Comparison of ENCODE assay signal across 19 cellular contexts in the genomic region with DNA sequence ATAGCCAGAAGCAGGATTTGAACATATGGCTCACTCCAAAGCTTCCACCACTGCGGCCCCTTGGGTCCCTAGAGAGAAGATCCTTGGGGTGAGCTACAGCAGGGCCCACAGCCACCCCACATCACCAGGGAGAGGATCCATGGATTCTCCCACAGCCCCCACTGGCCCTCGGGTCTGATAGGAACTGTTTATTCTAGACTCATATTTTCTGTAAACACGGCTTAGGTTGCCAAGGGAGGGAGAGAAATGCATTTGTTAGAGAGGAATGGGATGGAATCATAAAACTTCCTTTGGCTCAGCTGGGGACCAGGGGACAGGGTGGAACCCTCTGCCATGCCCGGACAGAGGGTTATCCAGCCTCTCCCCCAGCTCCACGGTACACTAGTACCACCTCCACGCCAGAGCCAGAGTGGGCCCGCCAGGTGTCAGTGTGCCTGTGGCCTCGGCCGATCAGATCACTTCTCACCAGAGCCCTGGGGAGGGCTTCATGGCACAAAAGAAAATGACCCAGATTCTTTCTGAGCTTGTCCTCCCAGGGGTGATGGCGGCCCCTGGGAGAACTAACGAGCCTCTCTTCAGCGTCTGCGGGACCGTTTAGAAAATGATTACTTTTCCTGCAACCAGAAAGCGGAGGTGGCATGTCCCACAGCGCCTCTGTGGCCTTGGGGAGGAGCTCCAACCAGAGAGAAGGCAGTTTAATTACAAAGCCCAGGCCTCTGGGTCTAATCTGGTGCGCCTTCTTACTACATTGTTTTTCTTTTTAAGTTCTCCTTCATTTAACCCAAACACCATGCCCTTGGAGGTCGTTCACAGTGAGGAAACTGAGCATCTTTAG. TPM values are rescaled to one million over a fixed set of nuclear protein-coding genes. Genes with fewer than 3 reads are reported as not detected.
DNase-seq lines count a peak whose midpoint lies in the region; ATAC-seq and TF ChIP-seq lines count a peak whose summit lies in the region.
"Had no signal": no experiment of that assay in that cellular context is flagged by ENCODE, and none has a peak within 500 bp of the region (broad histone marks: within the 10 kb centered on the region; RNA-seq: fewer than 3 reads in every experiment).

No MANE protein-coding gene starts in this region.

- peak overlapping the region; percentile 74 to 95 (median 82) for H3K4me2 ChIP-seq in BLaER1 treated with 17β-estradiol and CSF1 and Interleukin-3, amounts not matched to agents 10 nM and 100 nM
- H3K4me2 ChIP-seq: PC-9 had no signal

- no peak for TF ChIP-seq CTCF in stomach (IDR thresholded peaks at IDR 0.05)

- H4K20me1 ChIP-seq in BLaER1 treated with 17β-estradiol and CSF1 and Interleukin-3, amounts not matched to agents 10 nM and 100 nM: no peaks in the 10 kb centered on the region

- ATAC-seq in HG02885 (IDR thresholded peaks at IDR 0.05; ENCODE audit: poor library complexity, unreplicated experiment): no peak
- ATAC-seq: natural killer cell treated with Interleukin-12 subunit alpha and Interleukin-12 subunit beta and Interleukin-15 and Interleukin-18, amount 100 ng/mL, for 72 hours had no signal

- H3K9ac ChIP-seq in BLaER1 treated with 17β-estradiol and CSF1 and Interleukin-3, amounts not matched to agents 10 nM and 100 nM: peak overlapping the region in 5 of 11 experiments; percentile 3 to 29 (median 11); a peak in 5 of 22 replicates
- H3K9ac ChIP-seq in muscle layer of colon (ENCODE audit: low read length): no peak overlapping the region

- H3K27me3 ChIP-seq in BLaER1 treated with 17β-estradiol and CSF1 and Interleukin-3, amounts not matched to agents 10 nM and 100 nM: peaks cover 0 to 14% (median 0%) of the 10 kb centered on the region in 11 experiments; a peak in 4 of 22 replicates
- H3K27me3 ChIP-seq in esophagus (ENCODE audit: control insufficient read depth in 1 of 2, insufficient read depth in 2 of 2, low read length in 2 of 2) (no peaks in the 10 kb centered on the region), muscle layer of colon (ENCODE audit: control insufficient read depth in 1 of 2, insufficient read depth in 2 of 2, low read length in 2 of 2) (no peaks in the 10 kb centered on the region), stomach (no peaks in the 10 kb centered on the region)

- peak overlapping the region in 3 of 11 experiments; percentile 9 to 43 (median 39); a peak in 6 of 22 replicates for H3K27ac ChIP-seq in BLaER1 treated with 17β-estradiol and CSF1 and Interleukin-3, amounts not matched to agents 10 nM and 100 nM
- H3K27ac ChIP-seq in esophagus (ENCODE audit: low read depth in 2 of 2, low read length in 1 of 2) (peak overlapping the region; percentile 45 to 75), muscle layer of colon (ENCODE audit: low read depth, low read length) (peak overlapping the region; percentile 74), stomach (peak overlapping the region; percentile 26 to 89 (median 79))
- H3K27ac ChIP-seq: C4-2B, PC-9 had no signal

- DNase-seq in stomach: no peak
- no peak for DNase-seq in DMS 273 treated with DMSO at 0.1 percent for 48 hours (lab: John Stamatoyannopoulos, UW)
- no peak for DNase-seq in EL
- DNase-seq in activated naive CD4-positive, alpha-beta T cell (lab: John Stamatoyannopoulos, UW): no peak
- DNase-seq: activated CD4-positive, alpha-beta T cell treated with anti-CD3 and anti-CD28 coated beads for 48 hours; activated naive CD4-positive, alpha-beta T cell treated with anti-CD3 and anti-CD28 coated beads, Interleukin-2, amount 10 ng/mL, durations not matched to agents 7 days and 5 days; DMS153; GOT3; KBM-7; NCI-H1048; NCI-H69; PC-9; stimulated activated CD4-positive, alpha-beta T cell treated with anti-CD3 and anti-CD28 coated beads, Interleukin-4, amount 100 ng/mL, for 1 hour had no signal

- 69 to 71% methylated on average over 18 of the region's 18 CpGs for WGBS in esophagus, 2 donors
- 57 to 70% (median 66%) methylated on average over 17 to 18 of the region's 18 CpGs for whole genome bisulfite sequencing in stomach, 5 donors

- TF ChIP-seq POLR2A in stomach (IDR thresholded peaks at IDR 0.05): no peak

- no peaks in the 10 kb centered on the region for H3K36me3 ChIP-seq in BLaER1 treated with 17β-estradiol and CSF1 and Interleukin-3, amounts not matched to agents 10 nM and 100 nM
- H3K36me3 ChIP-seq in esophagus (ENCODE audit: control insufficient read depth in 2 of 2, insufficient read depth in 2 of 2, low read length in 1 of 2): no peaks in the 10 kb centered on the region
- no peaks in the 10 kb centered on the region for H3K36me3 ChIP-seq in muscle layer of colon (ENCODE audit: insufficient read depth, low read length)
- no peaks in the 10 kb centered on the region for H3K36me3 ChIP-seq in stomach

- no peak for TF ChIP-seq EP300 in stomach (IDR thresholded peaks at IDR 0.05)

- peaks cover 0 to 8% (median 0%) of the 10 kb centered on the region in 11 experiments; a peak in 1 of 22 replicates for H3K9me3 ChIP-seq in BLaER1 treated with 17β-estradiol and CSF1 and Interleukin-3, amounts not matched to agents 10 nM and 100 nM (replicated peaks in 1 of 11)
- H3K9me3 ChIP-seq in esophagus (ENCODE audit: control insufficient read depth in 2 of 2, insufficient read depth in 1 of 2, low read depth in 1 of 2, low read length in 1 of 2) (no peaks in the 10 kb centered on the region), muscle layer of colon (ENCODE audit: low read length) (no peaks in the 10 kb centered on the region), stomach (no peaks in the 10 kb centered on the region)

- peak overlapping the region in 2 of 10 experiments; percentile 12 to 28; a peak in 6 of 20 replicates for H3K4me3 ChIP-seq in BLaER1 treated with 17β-estradiol and CSF1 and Interleukin-3, amounts not matched to agents 10 nM and 100 nM
- no peak overlapping the region for H3K4me3 ChIP-seq in esophagus (ENCODE audit: low read depth in 1 of 2, low read length in 2 of 2)
- H3K4me3 ChIP-seq in muscle layer of colon (ENCODE audit: low read depth in 1 of 2, low read length in 2 of 2): no peak overlapping the region
- H3K4me3 ChIP-seq in stomach: no peak overlapping the region
- H3K4me3 ChIP-seq: PC-9 had no signal

- H3K4me1 ChIP-seq in BLaER1 treated with 17β-estradiol and CSF1 and Interleukin-3, amounts not matched to agents 10 nM and 100 nM: peaks cover 24 to 100% (median 87%) of the 10 kb centered on the region in 10 experiments
- H3K4me1 ChIP-seq in esophagus (ENCODE audit: control insufficient read depth in 2 of 2, insufficient read depth in 2 of 2, low read length in 1 of 2) (peaks cover 4 to 5% of the 10 kb centered on the region in 2 donors), muscle layer of colon (ENCODE audit: insufficient read depth, low read length) (peaks cover 87% of the 10 kb centered on the region), stomach (peaks cover 0 to 88% (median 54%) of the 10 kb centered on the region in 4 donors)

- intact Hi-C loops in stomach (cut with DNase I; ENCODE audit: low total_unique reads): no loop called here

RNA-seq across cellular contexts. Expression of a gene that starts 33.7 kb away (rescaled TPM):
- 1 to 10 TPM; 4.4 to 5.0 TPM for polyA plus RNA-seq in esophagus
- total RNA-seq in stomach: 10 to 100 TPM in 4 of 5 donors, 1 to 10 TPM in 1; 6.1 to 79.9 (median 28.3) TPM
- 10 to 100 TPM in 1 of 3 donors, 1 to 10 TPM in 2; 1.8 to 13.1 (median 2.7) TPM for polyA plus RNA-seq in stomach
- total RNA-seq: natural killer cell treated with Interleukin-12 subunit alpha and Interleukin-12 subunit beta and Interleukin-15 and Interleukin-18, amount 100 ng/mL, for 72 hours had no signal
